21 cellular contexts compared by ENCODE assay signal in genomic region chr17:81573794-81574642, GRCh38. TPM values are rescaled to one million over a fixed set of nuclear protein-coding genes. Genes with fewer than 3 reads are reported as not detected.
DNase-seq lines count a peak whose midpoint lies in the region; ATAC-seq, FAIRE-seq and TF ChIP-seq lines count a peak whose summit lies in the region.
"Had no signal": no experiment of that assay in that cellular context is flagged by ENCODE, and none has a peak within 500 bp of the region (broad histone marks: within the 10 kb centered on the region; RNA-seq: fewer than 3 reads in every experiment).

No MANE protein-coding gene starts in this region.

- no peaks in the 10 kb centered on the region for H3K27me3 ChIP-seq in CD8-positive, alpha-beta T cell (ENCODE audit: insufficient read depth, low read length)
- H3K27me3 ChIP-seq: BE2C, heart left ventricle, transverse colon had no signal

- no peak for DNase-seq in CD8-positive, alpha-beta T cell
- DNase-seq in NCI-H82 treated with DMSO at 0.1 percent for 48 hours (lab: John Stamatoyannopoulos, UW; ENCODE audit: unreplicated experiment) = peak; percentile 18
- DNase-seq in islet precursor cell = peak; percentile 70
- no peak for DNase-seq in head of caudate nucleus
- no peak for DNase-seq in iPS-NIHi11 (ENCODE audit: low spot score)
- DNase-seq: activated CD4-positive, alpha-beta T cell treated with anti-CD3 and anti-CD28 coated beads for 48 hours; activated CD8-positive, alpha-beta memory T cell treated with anti-CD3 and anti-CD28 coated beads, Interleukin-2, amount 50 U/mL, for 48 hours; anterior cingulate cortex; BE2C; GDM1; naive B cell; NCI-H187; NCI-H345; stimulated activated CD4-positive, alpha-beta T cell treated with anti-CD3 and anti-CD28 coated beads, Interleukin-1b, Interleukin-23, amount 100 ng/mL, for 48 hours; stimulated activated naive CD8-positive, alpha-beta T cell treated with anti-CD3 and anti-CD28 coated beads, Interleukin-15, Interleukin-2, amounts not matched to agents 100 U/mL and 50 U/mL, for 24 hours; transverse colon had no signal

- H3K36me3 Mint-ChIP-seq in CD8-positive, alpha-beta T cell = peaks cover 82% of the 10 kb centered on the region

- H3K4me3 Mint-ChIP-seq in CD8-positive, alpha-beta T cell = no peak overlapping the region

- POLR2A ChIA-PET in CD8-positive, alpha-beta T cell (lab: Charles Lee) = no interaction called here

- no peak overlapping the region for H3K4me3 ChIP-seq in CD8-positive, alpha-beta T cell (ENCODE audit: low read depth, low read length)
- H3K4me3 ChIP-seq: heart left ventricle, transverse colon had no signal

- no peak for TF ChIP-seq CTCF in CD8-positive, alpha-beta T cell (IDR thresholded peaks at IDR 0.05)

- H3K36me3 ChIP-seq in CD8-positive, alpha-beta T cell (ENCODE audit: insufficient read depth, low read length) = peaks cover 32% of the 10 kb centered on the region

- H3K9me3 Mint-ChIP-seq in CD8-positive, alpha-beta T cell = no peaks in the 10 kb centered on the region
- H3K9me3 Mint-ChIP-seq: naive B cell had no signal

- CTCF ChIA-PET in CD8-positive, alpha-beta T cell (lab: Charles Lee) = no interaction called here

- H3K27ac Mint-ChIP-seq in CD8-positive, alpha-beta T cell = peak overlapping the region; percentile 46

- no peak for ATAC-seq in CD8-positive, alpha-beta T cell
- no peak for ATAC-seq in HG02642 (IDR thresholded peaks at IDR 0.05; ENCODE audit: poor library complexity, unreplicated experiment)
- ATAC-seq: heart left ventricle; stimulated activated naive CD8-positive, alpha-beta T cell treated with anti-CD3 and anti-CD28 coated beads, Interleukin-15, Interleukin-2, amounts not matched to agents 100 U/mL and 50 U/mL, for 24 hours had no signal

- H3K9me3 ChIP-seq in CD8-positive, alpha-beta T cell (ENCODE audit: low read length) = no peaks in the 10 kb centered on the region
- H3K9me3 ChIP-seq: BE2C, heart left ventricle, transverse colon had no signal

- intact Hi-C loops in CD8-positive, alpha-beta T cell (cut with DNase I, micrococcal nuclease) = no loop called here
- intact Hi-C loops in head of caudate nucleus (cut with DNase I) = no loop called here

- H3K27ac ChIP-seq in CD8-positive, alpha-beta T cell (ENCODE audit: low read depth, low read length) = no peak overlapping the region
- H3K27ac ChIP-seq: heart left ventricle, transverse colon had no signal

- peak; percentile 63 for FAIRE-seq in G401.6 (lab: Jason Lieb, UNC)
- FAIRE-seq: H54, TTC549 had no signal

- H3K27me3 Mint-ChIP-seq in CD8-positive, alpha-beta T cell (ENCODE audit: low read depth) = no peaks in the 10 kb centered on the region
- H3K27me3 Mint-ChIP-seq: naive B cell had no signal

- no peaks in the 10 kb centered on the region for H3K4me1 ChIP-seq in CD8-positive, alpha-beta T cell (ENCODE audit: insufficient read depth, low read length)

- H3K4me1 Mint-ChIP-seq in CD8-positive, alpha-beta T cell (ENCODE audit: low read depth) = no peaks in the 10 kb centered on the region

RNA-seq across cellular contexts. Expression of gene FAAP100, which starts 21.9 kb away (rescaled TPM):
- total RNA-seq in CD8-positive, alpha-beta T cell = 10 to 100 TPM; 21.7 to 23.5 TPM

RNA-seq across cellular contexts. Expression of gene FSCN2, which starts 45.8 kb away (rescaled TPM):
- total RNA-seq in CD8-positive, alpha-beta T cell = under 1 TPM; 0.36 to 0.38 TPM

Comparison
In these comparisons a context has a peak if more than half of its experiments do, and no peak if none do; other contexts are left out.
1. DNase-seq: peak in NCI-H82 treated with DMSO at 0.1 percent for 48 hours (single experiment) and islet precursor cell (single experiment); none in CD8-positive, alpha-beta T cell (0 of 7), head of caudate nucleus (0 of 42) and iPS-NIHi11 (single experiment).